21 cellular contexts compared by ENCODE assay signal in the genomic region with DNA sequence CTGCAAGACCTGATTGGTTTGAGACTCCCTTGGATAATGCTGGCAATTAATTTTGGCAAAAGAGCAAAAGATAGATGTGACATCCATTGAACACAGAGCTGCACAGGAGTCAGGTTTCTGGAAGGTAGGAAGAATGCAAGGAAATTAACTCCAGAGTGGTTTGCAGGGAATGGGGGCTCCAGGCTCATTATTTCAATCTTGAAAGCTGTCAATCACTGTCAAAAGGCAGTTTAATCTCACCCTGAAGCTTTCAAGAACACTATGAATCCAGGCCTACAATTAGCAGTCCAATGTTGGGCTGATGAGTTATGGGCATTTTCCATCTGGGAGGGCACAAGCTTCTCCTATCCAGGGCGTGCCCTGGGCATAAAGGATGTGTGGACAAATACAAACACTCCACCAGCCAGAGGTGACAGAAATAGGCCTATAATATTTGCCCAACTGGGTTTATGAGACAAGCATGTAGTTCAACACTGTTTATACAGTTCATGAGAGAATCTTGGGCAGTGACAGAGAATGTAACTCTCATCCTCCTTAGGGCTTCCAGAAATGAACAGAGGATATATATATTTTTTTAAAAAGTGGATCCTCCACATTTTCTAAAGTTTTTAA.
DNase-seq lines count a peak whose midpoint lies in the region; ATAC-seq and TF ChIP-seq lines count a peak whose summit lies in the region.
"Had no signal": no experiment of that assay in that cellular context is flagged by ENCODE, and none has a peak within 500 bp of the region (broad histone marks: within the 10 kb centered on the region; RNA-seq: fewer than 3 reads in every experiment).

No MANE protein-coding gene starts in this region.

- H3K27me3 ChIP-seq in gastrocnemius medialis = no peaks in the 10 kb centered on the region

- H3K4me3 ChIP-seq in gastrocnemius medialis = no peak overlapping the region
- H3K4me3 ChIP-seq: lung, smooth muscle cell had no signal

- TF ChIP-seq CTCF in C4-2B (conservative IDR thresholded peaks at IDR 0.05) = no peak
- no peak for TF ChIP-seq CTCF in gastrocnemius medialis (IDR thresholded peaks at IDR 0.05 in 4 of 5, conservative IDR thresholded peaks at IDR 0.05 in 1 of 5)

- peaks cover 46 to 50% of the 10 kb centered on the region in 2 donors for H3K4me1 ChIP-seq in gastrocnemius medialis

- DNase-seq in NCI-H510A treated with DMSO at 0.1 percent for 48 hours (lab: John Stamatoyannopoulos, UW) = peak; percentile 26
- no peak for DNase-seq in left colon
- DNase-seq in gastrocnemius medialis = no peak
- no peak for DNase-seq in GDM1 (lab: John Stamatoyannopoulos, UW)
- no peak for DNase-seq in NCI-H1092 (lab: John Stamatoyannopoulos, UW)
- DNase-seq: activated B cell treated with CpG ODN at 0.5 μM for 24 hours; activated CD8-positive, alpha-beta memory T cell treated with anti-CD3 and anti-CD28 coated beads, Interleukin-2, amount 50 U/mL, for 4 hours; anterior cingulate cortex; CD4-positive, alpha-beta T cell; central memory CD4-positive, alpha-beta T cell; dermis blood vessel endothelial cell; DMS 273 treated with DMSO at 0.1 percent for 48 hours; MV-4-11; NCI-H187 treated with DMSO at 0.1 percent for 48 hours; SHP77 treated with DMSO at 0.1 percent for 48 hours had no signal

- TF ChIP-seq POLR2A in gastrocnemius medialis (IDR thresholded peaks at IDR 0.05) = no peak

- no peaks in the 10 kb centered on the region for H3K36me3 ChIP-seq in gastrocnemius medialis

- ATAC-seq in left colon (peak; percentile 86), gastrocnemius medialis (no peak), HG03159 (IDR thresholded peaks at IDR 0.05; ENCODE audit: unreplicated experiment) (no peak)
- ATAC-seq: Panc1; stimulated activated effector memory CD8-positive, alpha-beta T cell treated with anti-CD3 and anti-CD28 coated beads, Interleukin-12 subunit alpha, Interleukin-12 subunit beta, amount 100 ng/mL, for 72 hours had no signal

- peak overlapping the region; percentile 59 for H3K27ac ChIP-seq in C4-2B
- H3K27ac ChIP-seq in gastrocnemius medialis = peak overlapping the region; percentile 80 to 86 (median 84)

- H3K9me3 ChIP-seq in gastrocnemius medialis = no peaks in the 10 kb centered on the region

- intact Hi-C loops in left colon (cut with DNase I, micrococcal nuclease) = no loop called here
- intact Hi-C loops in gastrocnemius medialis (cut with DNase I; ENCODE audit: low total_unique reads) = loop anchor here (2.0 kb wide), 1 partner anchor 58 kb away; no protein-coding TSS in a partner anchor

- in situ Hi-C loops in gastrocnemius medialis (cut with MboI; ENCODE audit: low sequenced_read_pairs in 4 of 4) = no loop called here
